Comparison of ENCODE assay signal across 11 cellular contexts in genomic region chr19:35410487-35410886, GRCh38. TPM values are rescaled to one million over a fixed set of nuclear protein-coding genes. Genes with fewer than 3 reads are reported as not detected.
"Had no signal": no experiment of that assay in that cellular context is flagged by ENCODE, and none has a peak within 500 bp of the region (broad histone marks: within the 10 kb centered on the region; RNA-seq: fewer than 3 reads in every experiment).

No MANE protein-coding gene starts in this region.

- H2AFZ ChIP-seq: GM23248 had no signal

- ATAC-seq: HCT116, K562 had no signal

- H3K4me1 ChIP-seq: HAP-1 had no signal

- DNase-seq: GM23248, GOT3, H7, HFFc6, IMR-90, KG1 had no signal

- H3K4me3 ChIP-seq: GM23248, HAP-1, K562 had no signal

- H3K9me3 ChIP-seq: HAP-1 had no signal

- H3K36me3 ChIP-seq: HAP-1 had no signal

- H3K9ac ChIP-seq: GM23248 had no signal

- H3K27ac ChIP-seq: GM23248 had no signal

RNA-seq across cellular contexts. Expression of gene FFAR2, which starts 37.6 kb away (rescaled TPM):
- total RNA-seq: GM23248, H4, H7, HFFc6, IMR-90, K562 had no signal

RNA-seq across cellular contexts. Expression of gene GPR42, which starts 39.6 kb away (rescaled TPM):
- total RNA-seq: GM23248, H7, HFFc6, HT-29, IMR-90, K562 had no signal

RNA-seq across cellular contexts. Expression of gene FFAR3, which starts 52.2 kb away (rescaled TPM):
- total RNA-seq: GM23248, H7, HFFc6, HT-29, IMR-90, K562 had no signal
